8 cellular contexts compared by ENCODE assay signal in genomic region chr7:55065511-55066229, GRCh38. TPM values are rescaled to one million over a fixed set of nuclear protein-coding genes. Genes with fewer than 3 reads are reported as not detected.
DNase-seq lines count a peak whose midpoint lies in the region; ATAC-seq, FAIRE-seq and TF ChIP-seq lines count a peak whose summit lies in the region.

No MANE protein-coding gene starts in this region.

- peak overlapping the region; percentile 86 for H3K27ac Mint-ChIP-seq in endodermal cell

- H3K9me3 ChIP-seq in ES-I3 (ENCODE audit: control insufficient read depth, insufficient read depth, low read length) (no peaks in the 10 kb centered on the region), endodermal cell (ENCODE audit: control insufficient read depth, low read length) (no peaks in the 10 kb centered on the region), neuron (ENCODE audit: low read length) (no peaks in the 10 kb centered on the region)

- ATAC-seq in GM18861 (IDR thresholded peaks at IDR 0.05; ENCODE audit: unreplicated experiment) = no peak

- no peak overlapping the region for H3K4me3 Mint-ChIP-seq in endodermal cell

- peak overlapping the region; percentile 67 for H3K27ac ChIP-seq in endodermal cell (ENCODE audit: low read depth, low read length)

- no peak overlapping the region for H3K4me3 ChIP-seq in endodermal cell (ENCODE audit: low read length)
- H3K4me3 ChIP-seq in neuron (ENCODE audit: low read length) = peak overlapping the region; percentile 14

- H3K9ac ChIP-seq in ES-I3 (ENCODE audit: low read depth, low read length) (peak overlapping the region; percentile 28; the same call in 1 of the 2 replicates), endodermal cell (ENCODE audit: extremely low read depth, low read length, poor library complexity, severe bottlenecking) (peak overlapping the region; percentile 9)

- 47 to 59% methylated on average over 7 to 10 of the region's 10 CpGs for WGBS in endodermal cell (ENCODE audit: insufficient coverage in 1 of 2, insufficient read length in 1 of 2), 2 experiments

- no peaks in the 10 kb centered on the region for H3K9me3 Mint-ChIP-seq in endodermal cell

- H2AFZ ChIP-seq in neuron (ENCODE audit: low read depth, low read length) = peak overlapping the region; percentile 8

- H3K4me1 Mint-ChIP-seq in endodermal cell = peaks cover 21% of the 10 kb centered on the region

- no peaks in the 10 kb centered on the region for H3K27me3 Mint-ChIP-seq in endodermal cell (ENCODE audit: insufficient read depth)

- H3K4me1 ChIP-seq in ES-I3 (ENCODE audit: insufficient read depth, low read length) = peaks cover 30% of the 10 kb centered on the region
- H3K4me1 ChIP-seq in endodermal cell (ENCODE audit: control insufficient read depth, insufficient read depth, low read length) = peaks cover 21% of the 10 kb centered on the region
- H3K4me1 ChIP-seq in neuron (ENCODE audit: insufficient read depth, low read length) = peaks cover 46% of the 10 kb centered on the region

- no peak for FAIRE-seq in HTR-8/SVneo (lab: Jason Lieb, UNC)

- no peak for TF ChIP-seq CTCF in endodermal cell (conservative IDR thresholded peaks at IDR 0.05)

- H3K36me3 ChIP-seq in ES-I3 (ENCODE audit: insufficient read depth, low read length) (no peaks in the 10 kb centered on the region), endodermal cell (ENCODE audit: control insufficient read depth, insufficient read depth, low read length) (no peaks in the 10 kb centered on the region), neuron (ENCODE audit: insufficient read depth, low read length) (no peaks in the 10 kb centered on the region)

- DNase-seq in HTR-8/SVneo (ENCODE audit: insufficient read length, low spot score) = peak; percentile 55
- peak; percentile 71 for DNase-seq in endodermal cell
- no peak for DNase-seq in central memory CD4-positive, alpha-beta T cell
- DNase-seq in NCI-H128 (lab: John Stamatoyannopoulos, UW; ENCODE audit: unreplicated experiment) = no peak
- DNase-seq in activated T-cell treated with anti-CD3 and anti-CD28 coated beads, Interleukin-2, amount 50 U/mL, for 48 hours = no peak

- no peaks in the 10 kb centered on the region for H3K36me3 Mint-ChIP-seq in endodermal cell (ENCODE audit: low read depth)

- no peaks in the 10 kb centered on the region for H3K27me3 ChIP-seq in endodermal cell (ENCODE audit: control insufficient read depth, insufficient read depth, low read length, poor library complexity, severe bottlenecking)
- H3K27me3 ChIP-seq in neuron (ENCODE audit: insufficient read depth, low read length) = no peaks in the 10 kb centered on the region

RNA-seq across cellular contexts. Expression of gene EGFR, which starts 46.9 kb away (rescaled TPM):
- 1 to 10 TPM; 5.0 to 5.8 TPM for total RNA-seq in endodermal cell
- polyA plus RNA-seq in endodermal cell (2013, experiment 1 of 2) = 5.3 TPM
- polyA plus RNA-seq in endodermal cell (2013, experiment 2 of 2) = 5.1 TPM

Comparison
In these comparisons a context has a peak if more than half of its experiments do, and no peak if none do; other contexts are left out.
1. DNase-seq: peak in HTR-8/SVneo (single experiment) and endodermal cell (single experiment); none in central memory CD4-positive, alpha-beta T cell (single experiment), NCI-H128 (single experiment) and activated T-cell treated with anti-CD3 and anti-CD28 coated beads, Interleukin-2, amount 50 U/mL, for 48 hours (0 of 2).